ENCODE assay signal across 1 cellular context in the genomic region with DNA sequence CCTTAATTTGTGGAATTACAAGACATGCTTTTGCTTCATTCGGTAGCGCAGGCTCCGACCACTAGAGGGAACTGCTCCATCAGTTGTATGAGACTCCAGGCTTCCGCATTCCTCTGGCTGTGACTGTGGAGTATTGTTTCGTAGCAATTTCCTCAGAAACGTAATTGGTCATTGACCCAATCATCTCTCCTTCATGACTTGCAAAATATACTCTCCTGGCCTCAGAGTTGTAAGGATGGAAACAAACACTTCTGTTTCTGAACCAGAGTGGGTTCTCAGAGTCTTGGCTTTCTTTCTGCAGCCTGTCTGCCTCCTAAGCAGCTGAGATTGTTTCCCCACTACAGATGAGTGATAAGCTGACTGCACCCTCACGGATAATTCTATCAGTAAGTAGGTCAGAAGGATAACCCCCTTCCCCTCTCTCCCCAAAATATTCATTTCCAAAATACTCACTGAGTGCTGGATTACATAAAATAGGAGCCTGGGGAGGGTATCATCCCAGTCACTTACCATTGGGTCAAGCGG.
TF ChIP-seq lines count a peak whose summit lies in the region.

No MANE protein-coding gene starts in this region.

TF ChIP-seq in HepG2, 621 proteins besides CTCF, POLR2A, EP300 and RAD21 (continued from another document and continues in another):
- TF ChIP-seq POGK (CRISPR knock-in tag; conservative IDR thresholded peaks at IDR 0.05) = no peak
- TF ChIP-seq ZFYVE20 (CRISPR knock-in tag; IDR thresholded peaks at IDR 0.05; ENCODE audit: borderline replicate concordance, low read depth) = no peak
- TF ChIP-seq SALL2 (CRISPR knock-in tag; IDR thresholded peaks at IDR 0.05) = no peak
- no peak for TF ChIP-seq SKIL (CRISPR knock-in tag; IDR thresholded peaks at IDR 0.05; ENCODE audit: borderline replicate concordance)
- TF ChIP-seq ESRRA (CRISPR knock-in tag; IDR thresholded peaks at IDR 0.05; ENCODE audit: low read depth) = no peak
- no peak for TF ChIP-seq FOXP1 (IDR thresholded peaks at IDR 0.05)
- TF ChIP-seq FOXP1 (CRISPR knock-in tag; IDR thresholded peaks at IDR 0.05) = no peak
- TF ChIP-seq ZNF383 (CRISPR knock-in tag; IDR thresholded peaks at IDR 0.05; ENCODE audit: borderline replicate concordance) = no peak
- TF ChIP-seq ZNF713 (CRISPR knock-in tag; IDR thresholded peaks at IDR 0.05) = no peak
- TF ChIP-seq ZNF124 (CRISPR knock-in tag; IDR thresholded peaks at IDR 0.05) = no peak
- TF ChIP-seq, protein P1, sequence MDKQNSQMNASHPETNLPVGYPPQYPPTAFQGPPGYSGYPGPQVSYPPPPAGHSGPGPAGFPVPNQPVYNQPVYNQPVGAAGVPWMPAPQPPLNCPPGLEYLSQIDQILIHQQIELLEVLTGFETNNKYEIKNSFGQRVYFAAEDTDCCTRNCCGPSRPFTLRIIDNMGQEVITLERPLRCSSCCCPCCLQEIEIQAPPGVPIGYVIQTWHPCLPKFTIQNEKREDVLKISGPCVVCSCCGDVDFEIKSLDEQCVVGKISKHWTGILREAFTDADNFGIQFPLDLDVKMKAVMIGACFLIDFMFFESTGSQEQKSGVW (CRISPR knock-in tag; IDR thresholded peaks at IDR 0.05; ENCODE audit: borderline replicate concordance) = no peak
- TF ChIP-seq HOXA3 (CRISPR knock-in tag; IDR thresholded peaks at IDR 0.05) = peak; percentile 44; the same call in 1 of the 2 replicates
- TF ChIP-seq, protein P2, sequence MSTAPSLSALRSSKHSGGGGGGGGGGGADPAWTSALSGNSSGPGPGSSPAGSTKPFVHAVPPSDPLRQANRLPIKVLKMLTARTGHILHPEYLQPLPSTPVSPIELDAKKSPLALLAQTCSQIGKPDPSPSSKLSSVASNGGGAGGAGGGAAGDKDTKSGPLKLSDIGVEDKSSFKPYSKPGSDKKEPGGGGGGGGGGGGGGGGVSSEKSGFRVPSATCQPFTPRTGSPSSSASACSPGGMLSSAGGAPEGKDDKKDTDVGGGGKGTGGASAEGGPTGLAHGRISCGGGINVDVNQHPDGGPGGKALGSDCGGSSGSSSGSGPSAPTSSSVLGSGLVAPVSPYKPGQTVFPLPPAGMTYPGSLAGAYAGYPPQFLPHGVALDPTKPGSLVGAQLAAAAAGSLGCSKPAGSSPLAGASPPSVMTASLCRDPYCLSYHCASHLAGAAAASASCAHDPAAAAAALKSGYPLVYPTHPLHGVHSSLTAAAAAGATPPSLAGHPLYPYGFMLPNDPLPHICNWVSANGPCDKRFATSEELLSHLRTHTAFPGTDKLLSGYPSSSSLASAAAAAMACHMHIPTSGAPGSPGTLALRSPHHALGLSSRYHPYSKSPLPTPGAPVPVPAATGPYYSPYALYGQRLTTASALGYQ (CRISPR knock-in tag; IDR thresholded peaks at IDR 0.05) = no peak
- TF ChIP-seq ZNF318 (CRISPR knock-in tag; IDR thresholded peaks at IDR 0.05) = no peak
- TF ChIP-seq FLYWCH1 (CRISPR knock-in tag; IDR thresholded peaks at IDR 0.05) = no peak
- TF ChIP-seq CCDC6 (CRISPR knock-in tag; IDR thresholded peaks at IDR 0.05) = no peak
- TF ChIP-seq, protein P3, sequence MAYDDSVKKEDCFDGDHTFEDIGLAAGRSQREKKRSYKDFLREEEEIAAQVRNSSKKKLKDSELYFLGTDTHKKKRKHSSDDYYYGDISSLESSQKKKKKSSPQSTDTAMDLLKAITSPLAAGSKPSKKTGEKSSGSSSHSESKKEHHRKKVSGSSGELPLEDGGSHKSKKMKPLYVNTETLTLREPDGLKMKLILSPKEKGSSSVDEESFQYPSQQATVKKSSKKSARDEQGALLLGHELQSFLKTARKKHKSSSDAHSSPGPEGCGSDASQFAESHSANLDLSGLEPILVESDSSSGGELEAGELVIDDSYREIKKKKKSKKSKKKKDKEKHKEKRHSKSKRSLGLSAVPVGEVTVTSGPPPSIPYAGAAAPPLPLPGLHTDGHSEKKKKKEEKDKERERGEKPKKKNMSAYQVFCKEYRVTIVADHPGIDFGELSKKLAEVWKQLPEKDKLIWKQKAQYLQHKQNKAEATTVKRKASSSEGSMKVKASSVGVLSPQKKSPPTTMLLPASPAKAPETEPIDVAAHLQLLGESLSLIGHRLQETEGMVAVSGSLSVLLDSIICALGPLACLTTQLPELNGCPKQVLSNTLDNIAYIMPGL (CRISPR knock-in tag; IDR thresholded peaks at IDR 0.05; ENCODE audit: borderline replicate concordance in 1 of 2, low read depth in 1 of 2) = peak in 1 of 2 experiments; percentile 23; a peak in 1 of 4 replicates
- TF ChIP-seq TAF15 (IDR thresholded peaks at IDR 0.05; ENCODE audit: low read depth, low read length, poor library complexity, severe bottlenecking) = no peak
- no peak for TF ChIP-seq NCOA2 (CRISPR knock-in tag; IDR thresholded peaks at IDR 0.05)
- TF ChIP-seq NONO (IDR thresholded peaks at IDR 0.05) = no peak
- TF ChIP-seq NONO (CRISPR knock-in tag; conservative IDR thresholded peaks at IDR 0.05) = no peak
- peak; percentile 65 for TF ChIP-seq ARID3A (IDR thresholded peaks at IDR 0.05; ENCODE audit: low read depth, low read length)
- TF ChIP-seq, protein P4, sequence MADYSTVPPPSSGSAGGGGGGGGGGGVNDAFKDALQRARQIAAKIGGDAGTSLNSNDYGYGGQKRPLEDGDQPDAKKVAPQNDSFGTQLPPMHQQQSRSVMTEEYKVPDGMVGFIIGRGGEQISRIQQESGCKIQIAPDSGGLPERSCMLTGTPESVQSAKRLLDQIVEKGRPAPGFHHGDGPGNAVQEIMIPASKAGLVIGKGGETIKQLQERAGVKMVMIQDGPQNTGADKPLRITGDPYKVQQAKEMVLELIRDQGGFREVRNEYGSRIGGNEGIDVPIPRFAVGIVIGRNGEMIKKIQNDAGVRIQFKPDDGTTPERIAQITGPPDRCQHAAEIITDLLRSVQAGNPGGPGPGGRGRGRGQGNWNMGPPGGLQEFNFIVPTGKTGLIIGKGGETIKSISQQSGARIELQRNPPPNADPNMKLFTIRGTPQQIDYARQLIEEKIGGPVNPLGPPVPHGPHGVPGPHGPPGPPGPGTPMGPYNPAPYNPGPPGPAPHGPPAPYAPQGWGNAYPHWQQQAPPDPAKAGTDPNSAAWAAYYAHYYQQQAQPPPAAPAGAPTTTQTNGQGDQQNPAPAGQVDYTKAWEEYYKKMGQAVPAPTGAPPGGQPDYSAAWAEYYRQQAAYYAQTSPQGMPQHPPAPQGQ (CRISPR knock-in tag; IDR thresholded peaks at IDR 0.05; ENCODE audit: borderline replicate concordance) = no peak
- TF ChIP-seq SMARCC2 (IDR thresholded peaks at IDR 0.05) = no peak
- TF ChIP-seq ZNF839 (CRISPR knock-in tag; IDR thresholded peaks at IDR 0.05; ENCODE audit: borderline replicate concordance) = no peak
- no peak for TF ChIP-seq FOXK1 (CRISPR knock-in tag; IDR thresholded peaks at IDR 0.05; ENCODE audit: borderline replicate concordance, low read depth)
- no peak for TF ChIP-seq ARNT (IDR thresholded peaks at IDR 0.05)
- TF ChIP-seq DR1 (CRISPR knock-in tag; IDR thresholded peaks at IDR 0.05) = no peak
- TF ChIP-seq NFKB2 (CRISPR knock-in tag; IDR thresholded peaks at IDR 0.05; ENCODE audit: borderline replicate concordance) = no peak
- TF ChIP-seq TRAFD1 (CRISPR knock-in tag; IDR thresholded peaks at IDR 0.05; ENCODE audit: borderline replicate concordance) = no peak
